ENCODE assay signal across 9 cellular contexts in genomic region chr17:35747540-35748017, GRCh38. TPM values are rescaled to one million over a fixed set of nuclear protein-coding genes. Genes with fewer than 3 reads are reported as not detected.
DNase-seq lines count a peak whose midpoint lies in the region; ATAC-seq and TF ChIP-seq lines count a peak whose summit lies in the region.
"Had no signal": no experiment of that assay in that cellular context is flagged by ENCODE, and none has a peak within 500 bp of the region (broad histone marks: within the 10 kb centered on the region; RNA-seq: fewer than 3 reads in every experiment).

No MANE protein-coding gene starts in this region.

- no peaks in the 10 kb centered on the region for H3K79me2 ChIP-seq in OCI-LY7 (ENCODE audit: insufficient read depth, low read depth, low read length)

- no peaks in the 10 kb centered on the region for H3K4me1 ChIP-seq in OCI-LY7 (ENCODE audit: insufficient read depth, low read length, poor library complexity, severe bottlenecking)
- peaks cover 3 to 38% (median 30%) of the 10 kb centered on the region in 4 donors for H3K4me1 ChIP-seq in esophagus muscularis mucosa

- H3K27ac Mint-ChIP-seq in Calu3 (ENCODE audit: unreplicated experiment) (no peak overlapping the region), nephron (no peak overlapping the region)
- H3K27ac Mint-ChIP-seq in stimulated activated naive B cell treated with anti-CD40 and anti-IgM and Interleukin-4, amounts not matched to agents 10 μg/mL and 1 μg/mL and 100 μg/mL, for 72 hours, result no peak overlapping the region

- H3K9me2 ChIP-seq in OCI-LY7 (ENCODE audit: insufficient read depth, low read length), result no peaks in the 10 kb centered on the region

- no peak overlapping the region for H3K4me3 ChIP-seq in OCI-LY7 (ENCODE audit: low read depth, low read length, poor library complexity, severe bottlenecking)
- no peak overlapping the region for H3K4me3 ChIP-seq in esophagus muscularis mucosa

- DNase-seq in Calu3 (peak; percentile 80), HT-29 (ENCODE audit: low spot score) (peak; percentile 93), OCI-LY7 (ENCODE audit: low spot score) (peak; percentile 79), activated T-cell treated with anti-CD3 and anti-CD28 coated beads for 1 hour (ENCODE audit: low read depth) (peak; percentile 71), esophagus muscularis mucosa (ENCODE audit: extremely low spot score) (no peak)
- peak; percentile 58 for DNase-seq in stimulated activated naive B cell treated with anti-CD40 and anti-IgM and Interleukin-4, amounts not matched to agents 10 μg/mL and 1 μg/mL and 100 μg/mL, for 72 hours

- no peak overlapping the region for H3K4me2 ChIP-seq in OCI-LY7 (ENCODE audit: low read length)

- TF ChIP-seq POLR2A in esophagus muscularis mucosa (IDR thresholded peaks at IDR 0.05; ENCODE audit: low read depth), result no peak

- H3K9me3 ChIP-seq in OCI-LY7 (ENCODE audit: low read length), result no peaks in the 10 kb centered on the region
- H3K9me3 ChIP-seq in esophagus muscularis mucosa, result no peaks in the 10 kb centered on the region

- H3K4me3 Mint-ChIP-seq in Calu3 (ENCODE audit: low read depth, unreplicated experiment) (no peak overlapping the region), nephron (no peak overlapping the region)
- no peak overlapping the region for H3K4me3 Mint-ChIP-seq in stimulated activated naive B cell treated with anti-CD40 and anti-IgM and Interleukin-4, amounts not matched to agents 10 μg/mL and 1 μg/mL and 100 μg/mL, for 72 hours

- no peaks in the 10 kb centered on the region for H4K20me1 ChIP-seq in OCI-LY7 (ENCODE audit: insufficient read depth, low read length)

- H2AFZ ChIP-seq in OCI-LY7 (ENCODE audit: low read length), result no peak overlapping the region

- 0% methylated on average over 5 of the region's 12 CpGs for WGBS in esophagus muscularis mucosa

- H3K36me3 Mint-ChIP-seq in Calu3 (ENCODE audit: insufficient read depth, unreplicated experiment) (peaks cover 8% of the 10 kb centered on the region), nephron (ENCODE audit: low read depth) (no peaks in the 10 kb centered on the region)
- H3K36me3 Mint-ChIP-seq in stimulated activated naive B cell treated with anti-CD40 and anti-IgM and Interleukin-4, amounts not matched to agents 10 μg/mL and 1 μg/mL and 100 μg/mL, for 72 hours, result no peaks in the 10 kb centered on the region

- H3K27me3 Mint-ChIP-seq in Calu3 (ENCODE audit: unreplicated experiment) (peaks cover 78% of the 10 kb centered on the region), nephron (ENCODE audit: low read depth) (peaks cover 45% of the 10 kb centered on the region)
- H3K27me3 Mint-ChIP-seq in stimulated activated naive B cell treated with anti-CD40 and anti-IgM and Interleukin-4, amounts not matched to agents 10 μg/mL and 1 μg/mL and 100 μg/mL, for 72 hours, result peaks cover 60 to 75% of the 10 kb centered on the region in 2 donors

- POLR2A ChIA-PET in OCI-LY7 (lab: Charles Lee), result interaction anchor here (0.6 kb wide), 1 partner anchor 69 kb away, joined by 3 read pairs; no protein-coding TSS in a partner anchor

- H3K36me3 ChIP-seq in OCI-LY7 (ENCODE audit: insufficient read depth, low read length) (no peaks in the 10 kb centered on the region), esophagus muscularis mucosa (no peaks in the 10 kb centered on the region)

- H3K27ac ChIP-seq in OCI-LY7 (ENCODE audit: low read depth, low read length, poor library complexity, severe bottlenecking) (no peak overlapping the region), esophagus muscularis mucosa (replicated peaks in 1 of 4) (no peak overlapping the region)

- intact Hi-C loops in Calu3 (cut with micrococcal nuclease; ENCODE audit: unreplicated experiment), result loop anchor here (1.0 to 10.0 kb wide), 4 partner anchors 134 to 575 kb away; no protein-coding TSS in a partner anchor
- intact Hi-C loops in OCI-LY7 (cut with micrococcal nuclease; ENCODE audit: unreplicated experiment), result loop anchor here (1.0 to 5.0 kb wide), 4 partner anchors 134 to 435 kb away; no protein-coding TSS in a partner anchor
- intact Hi-C loops in esophagus muscularis mucosa (cut with DNase I), result loop anchor here (5.0 kb wide), 4 partner anchors 55 to 435 kb away; no protein-coding TSS in a partner anchor

- H3K4me1 Mint-ChIP-seq in Calu3 (ENCODE audit: low read depth, unreplicated experiment) (no peaks in the 10 kb centered on the region), nephron (peaks cover 5% of the 10 kb centered on the region)
- H3K4me1 Mint-ChIP-seq in stimulated activated naive B cell treated with anti-CD40 and anti-IgM and Interleukin-4, amounts not matched to agents 10 μg/mL and 1 μg/mL and 100 μg/mL, for 72 hours, result peaks cover 10 to 22% of the 10 kb centered on the region in 2 donors

- no peaks in the 10 kb centered on the region for H3K9me3 Mint-ChIP-seq in Calu3 (ENCODE audit: low read depth, unreplicated experiment)
- H3K9me3 Mint-ChIP-seq in nephron, result no peaks in the 10 kb centered on the region
- H3K9me3 Mint-ChIP-seq in stimulated activated naive B cell treated with anti-CD40 and anti-IgM and Interleukin-4, amounts not matched to agents 10 μg/mL and 1 μg/mL and 100 μg/mL, for 72 hours, result no peaks in the 10 kb centered on the region

- peaks cover 8 to 93% (median 18%) of the 10 kb centered on the region in 4 donors for H3K27me3 ChIP-seq in esophagus muscularis mucosa

- BruUV-seq in Calu3 (replicated peaks; lab: Mats Ljungman, UMichigan) (no TSS peak), OCI-LY7 (replicated peaks; lab: Mats Ljungman, UMichigan) (no TSS peak)

- peak; percentile 91 for ATAC-seq in stimulated activated naive B cell treated with anti-CD40 and anti-IgM and Interleukin-4, amounts not matched to agents 10 μg/mL and 1 μg/mL and 100 μg/mL, for 72 hours (replicated peaks)
- ATAC-seq in HG03457 (IDR thresholded peaks at IDR 0.05; ENCODE audit: unreplicated experiment), result no peak

- CTCF ChIA-PET in Calu3 (lab: Charles Lee), result interaction anchor here (0.6 to 3.6 kb wide), 12 partner anchors 12 to 684 kb away, joined by 3 to 25 read pairs (median 4); partner anchors contain the start of gene RFFL
- CTCF ChIA-PET in OCI-LY7 (lab: Charles Lee; ENCODE audit: unreplicated experiment), result interaction anchor here (0.7 to 1.1 kb wide), 3 partner anchors 12 to 135 kb away, joined by 3 to 11 read pairs (median 3); no protein-coding TSS in a partner anchor

- no peak for TF ChIP-seq EP300 in esophagus muscularis mucosa (IDR thresholded peaks at IDR 0.05)

- peak; percentile 89 for TF ChIP-seq CTCF in Calu3 (IDR thresholded peaks at IDR 0.05; ENCODE audit: unreplicated experiment)
- peak; percentile 90 for TF ChIP-seq CTCF in OCI-LY7 (conservative IDR thresholded peaks at IDR 0.05; ENCODE audit: low read length)
- peak; percentile 86 to 94 (median 89) for TF ChIP-seq CTCF in esophagus muscularis mucosa (IDR thresholded peaks at IDR 0.05)
- TF ChIP-seq CTCF in nephron (IDR thresholded peaks at IDR 0.05; ENCODE audit: unreplicated experiment in 3 of 3), result peak; percentile 85 to 89 (median 87)

RNA-seq across cellular contexts. Expression of gene GAS2L2, which starts 5.5 kb away (rescaled TPM):
- total RNA-seq in Calu3 (2022) (not detected in 2 replicates), OCI-LY7 (2022) (0.21 TPM in 1 of 2 replicates, not detected in the other), esophagus muscularis mucosa (under 1 TPM; 0.42 to 0.80 (median 0.48) TPM)
- 0.52 and 0.56 TPM in 2 replicates for total RNA-seq in HT-29 (2014; rRNA removed; shearing (Covaris generic))
- total RNA-seq in OCI-LY7 (2014; rRNA removed; shearing (Covaris generic)), result not detected in 2 replicates
- total RNA-seq: T-helper 1 cell treated with Interleukin-12 subunit alpha and Interleukin-12 subunit beta and Interleukin-4 antibody, amounts not matched to agents 30 ng/mL and 1 ng/mL, for 36 hours had no signal

RNA-seq across cellular contexts. Expression of gene C17orf50, which starts 13.1 kb away (rescaled TPM):
- total RNA-seq in Calu3 (2022) (not detected in 2 replicates), OCI-LY7 (2022) (not detected in 2 replicates), esophagus muscularis mucosa (not detected)
- total RNA-seq in HT-29 (2014; rRNA removed; shearing (Covaris generic)), result not detected in 2 replicates
- total RNA-seq in OCI-LY7 (2014; rRNA removed; shearing (Covaris generic)), result not detected in 2 replicates
- total RNA-seq: T-helper 1 cell treated with Interleukin-12 subunit alpha and Interleukin-12 subunit beta and Interleukin-4 antibody, amounts not matched to agents 30 ng/mL and 1 ng/mL, for 36 hours had no signal

RNA-seq across cellular contexts. Expression of gene RASL10B, which starts 16.1 kb away (rescaled TPM):
- total RNA-seq in Calu3 (2022) (0.95 and 1.4 TPM in 2 replicates), OCI-LY7 (2022) (not detected in 2 replicates), esophagus muscularis mucosa (10 to 100 TPM; 10.3 to 28.1 (median 17.4) TPM)
- total RNA-seq in HT-29 (2014; rRNA removed; shearing (Covaris generic)), result 6.4 and 7.5 TPM in 2 replicates
- total RNA-seq in OCI-LY7 (2014; rRNA removed; shearing (Covaris generic)), result not detected in 2 replicates

RNA-seq across cellular contexts. Expression of gene MMP28, which starts 47.9 kb away (rescaled TPM):
- total RNA-seq in Calu3 (2022) (not detected in 2 replicates), OCI-LY7 (2022) (not detected in 2 replicates), esophagus muscularis mucosa (100 to 1,000 TPM in 2 of 4 donors, 10 to 100 TPM in 2; 75.5 to 150 (median 116) TPM)
- 0.18 and 0.25 TPM in 2 replicates for total RNA-seq in HT-29 (2014; rRNA removed; shearing (Covaris generic))
- total RNA-seq in OCI-LY7 (2014; rRNA removed; shearing (Covaris generic)), result not detected in 2 replicates
- total RNA-seq: T-helper 1 cell treated with Interleukin-12 subunit alpha and Interleukin-12 subunit beta and Interleukin-4 antibody, amounts not matched to agents 30 ng/mL and 1 ng/mL, for 36 hours had no signal
